ENCODE assay signal across 9 cellular contexts in genomic region chr12:121872546-121873223, GRCh38. TPM values are rescaled to one million over a fixed set of nuclear protein-coding genes. Genes with fewer than 3 reads are reported as not detected.
A peak's percentile ranks its signal among the peaks of the same experiment; 100 is the strongest.
DNase-seq lines count a peak whose midpoint lies in the region; ATAC-seq and TF ChIP-seq lines count a peak whose summit lies in the region.
"Had no signal": no experiment of that assay in that cellular context is flagged by ENCODE, and none has a peak within 500 bp of the region (broad histone marks: within the 10 kb centered on the region; RNA-seq: fewer than 3 reads in every experiment).

No MANE protein-coding gene starts in this region.

- no peaks in the 10 kb centered on the region for H3K9me3 Mint-ChIP-seq in activated T-cell treated with anti-CD3 and anti-CD28 coated beads, Interleukin-2, amount 50 U/mL, for 72 hours

- H3K27ac Mint-ChIP-seq in activated T-cell treated with anti-CD3 and anti-CD28 coated beads, Interleukin-2, amount 50 U/mL, for 72 hours, result no peak overlapping the region

- ATAC-seq in Right ventricle myocardium inferior (peak; percentile 57), GM18907 (IDR thresholded peaks at IDR 0.05; ENCODE audit: unreplicated experiment) (no peak), HG02981 (IDR thresholded peaks at IDR 0.05; ENCODE audit: unreplicated experiment) (no peak)
- peak; percentile 72 to 86 for ATAC-seq in activated T-cell treated with anti-CD3 and anti-CD28 coated beads, Interleukin-2, amount 50 U/mL, for 72 hours (replicated peaks in 1 of 2)

- H3K4me3 ChIP-seq in uterus, result no peak overlapping the region
- H3K4me3 ChIP-seq: testis had no signal

- DNase-seq in Right ventricle myocardium inferior (ENCODE audit: missing footprints) (no peak), cardiac septum (ENCODE audit: low spot score) (no peak), hepatic stellate cell (ENCODE audit: low spot score) (peak; percentile 82), uterus (peak; percentile 64 to 72), MV-4-11 (lab: John Stamatoyannopoulos, UW) (no peak)
- DNase-seq in activated T-cell treated with anti-CD3 and anti-CD28 coated beads, Interleukin-2, amount 50 U/mL, for 72 hours, result no peak
- DNase-seq: testis had no signal

- no peak for TF ChIP-seq CTCF in uterus (IDR thresholded peaks at IDR 0.05)

- no peaks in the 10 kb centered on the region for H3K27me3 Mint-ChIP-seq in activated T-cell treated with anti-CD3 and anti-CD28 coated beads, Interleukin-2, amount 50 U/mL, for 72 hours (ENCODE audit: low read depth)

- no peak for TF ChIP-seq POLR2A in uterus (IDR thresholded peaks at IDR 0.05)

- no peaks in the 10 kb centered on the region for H3K4me1 ChIP-seq in uterus
- H3K4me1 ChIP-seq: testis had no signal

- H3K4me3 Mint-ChIP-seq in activated T-cell treated with anti-CD3 and anti-CD28 coated beads, Interleukin-2, amount 50 U/mL, for 72 hours, result no peak overlapping the region

- no peaks in the 10 kb centered on the region for H3K27me3 ChIP-seq in uterus
- H3K27me3 ChIP-seq: testis had no signal

- H3K4me1 Mint-ChIP-seq in activated T-cell treated with anti-CD3 and anti-CD28 coated beads, Interleukin-2, amount 50 U/mL, for 72 hours (ENCODE audit: low read depth), result peaks cover 5% of the 10 kb centered on the region

- peak overlapping the region; percentile 46 to 65 for H3K27ac ChIP-seq in uterus
- H3K27ac ChIP-seq: testis had no signal

- H3K36me3 ChIP-seq in uterus, result no peaks in the 10 kb centered on the region

- no peaks in the 10 kb centered on the region for H3K36me3 Mint-ChIP-seq in activated T-cell treated with anti-CD3 and anti-CD28 coated beads, Interleukin-2, amount 50 U/mL, for 72 hours (ENCODE audit: insufficient read depth in 2 of 2)

- no peaks in the 10 kb centered on the region for H3K9me3 ChIP-seq in uterus
- H3K9me3 ChIP-seq: testis had no signal

- intact Hi-C loops in Right ventricle myocardium inferior (cut with DNase I) (no loop called here), cardiac septum (cut with DNase I) (no loop called here), uterus (cut with DNase I; ENCODE audit: low total_unique reads) (no loop called here)

RNA-seq across cellular contexts. Expression of gene HPD, which starts 14.0 kb away (rescaled TPM):
- total RNA-seq in Right ventricle myocardium inferior (2.3 TPM), cardiac septum (1.3 TPM), uterus (1 to 10 TPM in 1 of 4 donors, not detected in 3; 1.9 TPM)
- total RNA-seq in activated T-cell treated with anti-CD3 and anti-CD28 coated beads, Interleukin-2, amount 50 U/mL, for 72 hours, result not detected

RNA-seq across cellular contexts. Expression of gene PSMD9, which starts 15.9 kb away (rescaled TPM):
- total RNA-seq in Right ventricle myocardium inferior (35.4 TPM), cardiac septum (31.2 TPM), uterus (100 to 1,000 TPM in 1 of 4 donors, 10 to 100 TPM in 2, 1 to 10 TPM in 1; 2.4 to 312 (median 46.0) TPM)
- 10 to 100 TPM; 56.9 to 85.7 TPM for total RNA-seq in activated T-cell treated with anti-CD3 and anti-CD28 coated beads, Interleukin-2, amount 50 U/mL, for 72 hours

RNA-seq across cellular contexts. Expression of gene CFAP251, which starts 45.7 kb away (rescaled TPM):
- total RNA-seq in Right ventricle myocardium inferior (1.3 TPM), cardiac septum (3.8 TPM), uterus (100 to 1,000 TPM in 1 of 4 donors, 10 to 100 TPM in 2, 1 to 10 TPM in 1; 5.9 to 135 (median 12.7) TPM)
- 1 to 10 TPM in 1 of 2 donors, under 1 TPM in 1; 0.70 to 1.6 TPM for total RNA-seq in activated T-cell treated with anti-CD3 and anti-CD28 coated beads, Interleukin-2, amount 50 U/mL, for 72 hours

Comparison
In these comparisons a context has a peak if more than half of its experiments do, and no peak if none do; other contexts are left out.
1. ATAC-seq: peak in Right ventricle myocardium inferior (single experiment) and activated T-cell treated with anti-CD3 and anti-CD28 coated beads, Interleukin-2, amount 50 U/mL, for 72 hours (2 of 2); none in GM18907 (single experiment) and HG02981 (single experiment).
2. DNase-seq: peak in hepatic stellate cell (single experiment) and uterus (2 of 2); none in Right ventricle myocardium inferior (single experiment), cardiac septum (single experiment), activated T-cell treated with anti-CD3 and anti-CD28 coated beads, Interleukin-2, amount 50 U/mL, for 72 hours (0 of 2) and MV-4-11 (single experiment).